Comparison of ENCODE assay signal across 22 cellular contexts in genomic region chr17:78425429-78425828, GRCh38. TPM values are rescaled to one million over a fixed set of nuclear protein-coding genes. Genes with fewer than 3 reads are reported as not detected.
A peak's percentile ranks its signal among the peaks of the same experiment; 100 is the strongest.
DNase-seq lines count a peak whose midpoint lies in the region; ATAC-seq, FAIRE-seq and TF ChIP-seq lines count a peak whose summit lies in the region.
"Had no signal": no experiment of that assay in that cellular context is flagged by ENCODE, and none has a peak within 500 bp of the region (broad histone marks: within the 10 kb centered on the region; RNA-seq: fewer than 3 reads in every experiment).

No MANE protein-coding gene starts in this region.

- BruUV-seq in HepG2 (replicated peaks; lab: Mats Ljungman, UMichigan): no TSS peak

- TF ChIP-seq CTCF in right atrium auricular region (IDR thresholded peaks at IDR 0.05) (no peak), WTC11 (IDR thresholded peaks at IDR 0.05) (no peak), HepG2 (CRISPR knock-in tag; IDR thresholded peaks at IDR 0.05) (no peak)

- TF ChIP-seq RAD21 in HepG2 (CRISPR knock-in tag; IDR thresholded peaks at IDR 0.05): no peak

- H2AFZ ChIP-seq in HepG2 (ENCODE audit: low read length): no peak overlapping the region
- H2AFZ ChIP-seq: GM23248 had no signal

- peaks cover 45% of the 10 kb centered on the region for H3K36me3 Mint-ChIP-seq in WTC11
- H3K36me3 Mint-ChIP-seq in activated CD8-positive, alpha-beta T cell treated with anti-CD3 and anti-CD28 coated beads, Interleukin-2, amount 10 ng/mL, durations not matched to agents 7 days and 5 days (ENCODE audit: low read depth): peaks cover 43% of the 10 kb centered on the region

- H3K36me3 ChIP-seq in right atrium auricular region (peaks cover 28% of the 10 kb centered on the region), HepG2 (replicated peaks in 1 of 2; ENCODE audit: control insufficient read depth in 1 of 2, insufficient read depth in 2 of 2, low read length in 2 of 2) (peaks cover 23 to 43% of the 10 kb centered on the region in 2 experiments), subcutaneous abdominal adipose tissue (ENCODE audit: control insufficient read depth in 5 of 5, insufficient read depth in 5 of 5, low read length in 5 of 5) (peaks cover 0 to 85% (median 64%) of the 10 kb centered on the region in 5 donors)

- no peak overlapping the region for H3K4me2 ChIP-seq in HepG2 (ENCODE audit: low read depth, low read length)
- H3K4me2 ChIP-seq: A549 had no signal

- H3K9me3 ChIP-seq in right atrium auricular region (no peaks in the 10 kb centered on the region), HepG2 (ENCODE audit: low read length) (no peaks in the 10 kb centered on the region), subcutaneous abdominal adipose tissue (ENCODE audit: control insufficient read depth in 5 of 5, low read length in 5 of 5) (no peaks in the 10 kb centered on the region)
- H3K9me3 ChIP-seq: A549 had no signal

- H3K9me3 Mint-ChIP-seq in WTC11: no peaks in the 10 kb centered on the region
- no peaks in the 10 kb centered on the region for H3K9me3 Mint-ChIP-seq in activated CD8-positive, alpha-beta T cell treated with anti-CD3 and anti-CD28 coated beads, Interleukin-2, amount 10 ng/mL, durations not matched to agents 7 days and 5 days (ENCODE audit: insufficient read depth)

- H3K79me2 ChIP-seq in HepG2 (ENCODE audit: insufficient read depth, low read length): no peaks in the 10 kb centered on the region

- POLR2A ChIA-PET in WTC11 (lab: Charles Lee) (no interaction called here), HepG2 (lab: Yijun Ruan, JAX) (no interaction called here)
- POLR2A ChIA-PET in activated CD8-positive, alpha-beta T cell treated with anti-CD3 and anti-CD28 coated beads, Interleukin-2, amount 10 ng/mL, durations not matched to agents 7 days and 5 days (lab: Charles Lee): no interaction called here

- FAIRE-seq in HepG2 (lab: Jason Lieb, UNC): no peak
- FAIRE-seq: A549, GM12892 had no signal

- no peak overlapping the region for H3K4me3 Mint-ChIP-seq in WTC11
- H3K4me3 Mint-ChIP-seq in activated CD8-positive, alpha-beta T cell treated with anti-CD3 and anti-CD28 coated beads, Interleukin-2, amount 10 ng/mL, durations not matched to agents 7 days and 5 days: no peak overlapping the region

- H3K27me3 Mint-ChIP-seq in WTC11 (ENCODE audit: low read depth): no peaks in the 10 kb centered on the region
- H3K27me3 Mint-ChIP-seq in activated CD8-positive, alpha-beta T cell treated with anti-CD3 and anti-CD28 coated beads, Interleukin-2, amount 10 ng/mL, durations not matched to agents 7 days and 5 days (ENCODE audit: low read depth): no peaks in the 10 kb centered on the region

- H3K4me1 Mint-ChIP-seq in WTC11: peaks cover 14% of the 10 kb centered on the region
- peaks cover 13% of the 10 kb centered on the region for H3K4me1 Mint-ChIP-seq in activated CD8-positive, alpha-beta T cell treated with anti-CD3 and anti-CD28 coated beads, Interleukin-2, amount 10 ng/mL, durations not matched to agents 7 days and 5 days (ENCODE audit: low read depth)

- H3K4me3 ChIP-seq in right atrium auricular region: no peak overlapping the region
- no peak overlapping the region for H3K4me3 ChIP-seq in HepG2 (replicated peaks in 1 of 3; ENCODE audit: insufficient read depth in 1 of 3, low read depth in 2 of 3, low read length in 3 of 3)
- no peak overlapping the region for H3K4me3 ChIP-seq in subcutaneous abdominal adipose tissue (ENCODE audit: low read depth in 1 of 5, low read length in 5 of 5)
- H3K4me3 ChIP-seq: A549, GM23248 had no signal

- CTCF ChIA-PET in WTC11 (lab: Charles Lee): interaction anchor here (1.2 to 5.3 kb wide), 2 partner anchors 63 to 112 kb away, joined by 3 to 115 read pairs; partner anchors contain the start of gene SOCS3
- CTCF ChIA-PET in HepG2 (lab: Yijun Ruan, JAX; ENCODE audit: low intra/inter-chr PET ratio, low total read pairs): no interaction called here
- CTCF ChIA-PET in activated CD8-positive, alpha-beta T cell treated with anti-CD3 and anti-CD28 coated beads, Interleukin-2, amount 10 ng/mL, durations not matched to agents 7 days and 5 days (lab: Charles Lee): interaction anchor here (6.2 kb wide), 1 partner anchor 62 kb away, joined by 86 read pairs; no protein-coding TSS in a partner anchor

- no peak overlapping the region for H3K27ac ChIP-seq in right atrium auricular region
- no peak overlapping the region for H3K27ac ChIP-seq in HepG2 (ENCODE audit: extremely low read length, insufficient read depth, low read length)
- peak overlapping the region; percentile 76 for H3K27ac ChIP-seq in subcutaneous abdominal adipose tissue (ENCODE audit: low read depth, low read length)
- H3K27ac ChIP-seq: A549, C4-2B, GM23248 had no signal

- H3K27me3 ChIP-seq in right atrium auricular region: no peaks in the 10 kb centered on the region
- H3K27me3 ChIP-seq in HepG2 (ENCODE audit: control insufficient read depth in 1 of 2, insufficient read depth in 2 of 2, low read length in 2 of 2): no peaks in the 10 kb centered on the region
- no peaks in the 10 kb centered on the region for H3K27me3 ChIP-seq in subcutaneous abdominal adipose tissue (ENCODE audit: control insufficient read depth in 5 of 5, insufficient read depth in 4 of 5, low read length in 5 of 5)

- no peak for TF ChIP-seq POLR2A in HepG2 (IDR thresholded peaks at IDR 0.05; ENCODE audit: insufficient read depth in 1 of 2, low read depth in 2 of 2, low read length in 2 of 2)

- in situ Hi-C loops in HepG2 (cut with HindIII; ENCODE audit: extremely low pct_ligation_motif_present, low pct_unique_long_range_greater_than_20kb): no loop called here

- H3K9ac ChIP-seq in HepG2 (ENCODE audit: insufficient read depth, low read depth, low read length): no peak overlapping the region
- no peak overlapping the region for H3K9ac ChIP-seq in subcutaneous abdominal adipose tissue (ENCODE audit: low read length in 5 of 5)
- H3K9ac ChIP-seq: GM23248 had no signal

- DNase-seq in Right ventricle myocardium superior (peak; percentile 68), right atrium auricular region (ENCODE audit: low spot score) (no peak), WTC11 (ENCODE audit: low spot score) (no peak), HepG2 (ENCODE audit: low spot score) (no peak)
- DNase-seq in activated CD8-positive, alpha-beta T cell treated with anti-CD3 and anti-CD28 coated beads, Interleukin-2, amount 10 ng/mL, durations not matched to agents 7 days and 5 days: no peak
- DNase-seq: DMS 273 treated with DMSO at 0.1 percent for 48 hours, GF-D8, GM23248, KBM-7, NCI-H1092 treated with DMSO at 0.1 percent for 48 hours, NCI-H2081 treated with DMSO at 0.1 percent for 48 hours, NCI-H510A treated with DMSO at 0.1 percent for 48 hours, NCI-H82, SHP77 treated with DMSO at 0.1 percent for 48 hours had no signal

- 0 out of 2 replicates have a peak overlapping the region, but pooled peaks have one; percentile 22 for H3K27ac Mint-ChIP-seq in WTC11
- H3K27ac Mint-ChIP-seq in activated CD8-positive, alpha-beta T cell treated with anti-CD3 and anti-CD28 coated beads, Interleukin-2, amount 10 ng/mL, durations not matched to agents 7 days and 5 days: no peak overlapping the region

- peaks cover 0 to 27% of the 10 kb centered on the region in 2 donors for H3K4me1 ChIP-seq in right atrium auricular region
- H3K4me1 ChIP-seq in HepG2 (ENCODE audit: insufficient read depth, low read length): peaks cover 22% of the 10 kb centered on the region
- peaks cover 12 to 59% (median 38%) of the 10 kb centered on the region in 5 donors for H3K4me1 ChIP-seq in subcutaneous abdominal adipose tissue (ENCODE audit: control insufficient read depth in 5 of 5, insufficient read depth in 5 of 5, low read length in 5 of 5)

- 96% methylated on average over 16 of the region's 17 CpGs for WGBS in HepG2 (ENCODE audit: low lambda C conversion rate)

- TF ChIP-seq EP300 in HepG2 (IDR thresholded peaks at IDR 0.05; ENCODE audit: low read depth in 2 of 2, low read length in 2 of 2) (no peak), HepG2 (CRISPR knock-in tag; IDR thresholded peaks at IDR 0.05; ENCODE audit: borderline replicate concordance) (no peak)

- ATAC-seq in Right ventricle myocardium superior (ENCODE audit: poor library complexity) (no peak), WTC11 (no peak), HepG2 (no peak), HG02884 (IDR thresholded peaks at IDR 0.05; ENCODE audit: unreplicated experiment) (no peak), GM21526 (IDR thresholded peaks at IDR 0.05; ENCODE audit: low FRiP score, unreplicated experiment) (no peak)
- no peak for ATAC-seq in activated CD8-positive, alpha-beta T cell treated with anti-CD3 and anti-CD28 coated beads, Interleukin-2, amount 10 ng/mL, durations not matched to agents 7 days and 5 days
- ATAC-seq: A549, HCT116, Panc1 had no signal

- peaks cover 19% of the 10 kb centered on the region for H4K20me1 ChIP-seq in HepG2 (ENCODE audit: insufficient read depth, low read length)

- intact Hi-C loops in Right ventricle myocardium superior (cut with DNase I): loop anchor here (10.0 kb wide), 1 partner anchor 311 kb away; no protein-coding TSS in a partner anchor
- intact Hi-C loops in HepG2 (cut with micrococcal nuclease; ENCODE audit: unreplicated experiment): no loop called here

RNA-seq across cellular contexts. Expression of gene PGS1, which starts 47.0 kb away (rescaled TPM):
- 18.1 TPM for total RNA-seq in Right ventricle myocardium superior
- 10 to 100 TPM; 21.2 to 21.8 TPM for total RNA-seq in right atrium auricular region
- 45.4 to 51.4 TPM (median 47.0 TPM) in 3 replicates for total RNA-seq in WTC11 (2021)
- 18.8 and 25.9 TPM in 2 replicates for total RNA-seq in HepG2 (2016; rRNA removed; fragmentation: Illumina TruSeq; extraction: Trizol)
- 10.8 and 10.9 TPM in 2 replicates for total RNA-seq in HepG2 (2016; cell fraction: cytosol; rRNA removed; fragmentation: Illumina TruSeq; extraction: Trizol; ENCODE audit: low read depth)
- total RNA-seq in HepG2 (2016; cell fraction: insoluble cytoplasmic fraction; rRNA removed; fragmentation: Illumina TruSeq; extraction: Trizol): 14.8 and 27.5 TPM in 2 replicates
- 11.3 and 11.9 TPM in 2 replicates for total RNA-seq in HepG2 (2016; cell fraction: membrane; rRNA removed; fragmentation: Illumina TruSeq; extraction: Trizol)
- 27.4 and 30.7 TPM in 2 replicates for total RNA-seq in HepG2 (2016; cell fraction: nucleus; rRNA removed; fragmentation: Illumina TruSeq; extraction: Trizol)
- 31.5 and 42.3 TPM in 2 replicates for polyA plus RNA-seq in HepG2 (2011; rRNA removed)
- 30.6 and 33.0 TPM in 2 replicates for polyA plus RNA-seq in HepG2 (2011; cell fraction: cytosol; rRNA removed)
- 151 and 153 TPM in 2 replicates for polyA plus RNA-seq in HepG2 (2011; cell fraction: nucleus; rRNA removed)
- 18.3 and 27.7 TPM in 2 replicates for polyA plus RNA-seq in HepG2 (2012)
- polyA plus RNA-seq in HepG2 (2016; cell fraction: cytosol; fragmentation: Illumina TruSeq; extraction: Trizol; ENCODE audit: low read depth): 2.9 and 3.9 TPM in 2 replicates
- polyA plus RNA-seq in HepG2 (2016; cell fraction: insoluble cytoplasmic fraction; fragmentation: Illumina TruSeq; extraction: Trizol; ENCODE audit: low read depth): 12.8 and 16.5 TPM in 2 replicates
- polyA plus RNA-seq in HepG2 (2016; cell fraction: membrane; fragmentation: Illumina TruSeq; extraction: Trizol; ENCODE audit: low read depth): 6.1 and 6.7 TPM in 2 replicates
- polyA plus RNA-seq in HepG2 (2016; cell fraction: nucleus; fragmentation: Illumina TruSeq; extraction: Trizol; ENCODE audit: insufficient read depth, low read depth): 50.4 and 56.8 TPM in 2 replicates
- 49.2 and 54.3 TPM in 2 replicates for polyA minus RNA-seq in HepG2 (2011; rRNA and poly(A)+ RNA removed; ENCODE audit: low replicate concordance)
- polyA minus RNA-seq in HepG2 (2011; cell fraction: cytosol; rRNA and poly(A)+ RNA removed): 13.6 and 15.2 TPM in 2 replicates
- 58.3 and 63.7 TPM in 2 replicates for polyA minus RNA-seq in HepG2 (2011; cell fraction: nucleus; rRNA and poly(A)+ RNA removed)
- 10 to 100 TPM; 46.5 to 51.0 TPM for total RNA-seq in activated CD8-positive, alpha-beta T cell treated with anti-CD3 and anti-CD28 coated beads, Interleukin-2, amount 10 ng/mL, durations not matched to agents 7 days and 5 days
